ENCODE assay signal across 8 cellular contexts in genomic region chr1:155227261-155228095, GRCh38. TPM values are rescaled to one million over a fixed set of nuclear protein-coding genes. Genes with fewer than 3 reads are reported as not detected.
DNase-seq lines count a peak whose midpoint lies in the region; ATAC-seq and TF ChIP-seq lines count a peak whose summit lies in the region.

No MANE protein-coding gene starts in this region.

- H3K56ac ChIP-seq in H9 (ENCODE audit: insufficient read length, low read depth, low read length): no peak overlapping the region

- H4K91ac ChIP-seq in H9 (ENCODE audit: insufficient read length, low read depth, low read length): no peak overlapping the region

- peak; percentile 94 for ATAC-seq in stimulated activated naive CD8-positive, alpha-beta T cell treated with anti-CD3 and anti-CD28 coated beads, Interleukin-15, amount 100 ng/mL, for 72 hours

- H4K8ac ChIP-seq in H9 (replicated peaks; ENCODE audit: insufficient read length, low read depth, low read length): no peak overlapping the region

- DNase-seq in H9 (peak; percentile 99), M059J (ENCODE audit: low read depth) (peak; percentile 99), fibroblast of the aortic adventitia (ENCODE audit: low read depth) (peak; percentile 99)
- peak; percentile 99 for DNase-seq in activated effector memory CD4-positive, alpha-beta T cell treated with anti-CD3 and anti-CD28 coated beads, Interleukin-2, amount 50 U/mL, for 16 hours
- peak; percentile 98 to 99 for DNase-seq in stimulated activated naive CD8-positive, alpha-beta T cell treated with anti-CD3 and anti-CD28 coated beads, Interleukin-15, amount 100 ng/mL, for 72 hours

- H3T11ph ChIP-seq in H9 (ENCODE audit: low read length): no peak overlapping the region

- H3K4me1 ChIP-seq in ES-I3 (ENCODE audit: insufficient read depth, low read length) (peaks cover 22% of the 10 kb centered on the region), H9 (ENCODE audit: insufficient read depth, low read length) (no peaks in the 10 kb centered on the region; the same call in 1 of the 2 replicates)

- TF ChIP-seq EP300 in neural cell (conservative IDR thresholded peaks at IDR 0.05; ENCODE audit: poor library complexity, severe bottlenecking): peak; percentile 34

- peak overlapping the region; percentile 58 for H3K18ac ChIP-seq in H9 (ENCODE audit: insufficient read length, low read depth, low read length)

- H3K27ac ChIP-seq in H9 (ENCODE audit: insufficient read length, low read depth, low read length) (peak overlapping the region; percentile 2), neural cell (ENCODE audit: low read length) (peak overlapping the region; percentile 97)

- H2BK120ac ChIP-seq in H9 (ENCODE audit: low read depth, low read length, poor library complexity, severe bottlenecking): no peak overlapping the region

- H3K27me3 Mint-ChIP-seq in H9 (ENCODE audit: low read depth): peaks cover 40% of the 10 kb centered on the region
- no peaks in the 10 kb centered on the region for H3K27me3 Mint-ChIP-seq in stimulated activated naive CD8-positive, alpha-beta T cell treated with anti-CD3 and anti-CD28 coated beads, Interleukin-15, amount 100 ng/mL, for 72 hours

- peak overlapping the region; percentile 88 for H3K4me3 Mint-ChIP-seq in H9
- peak overlapping the region; percentile 94 to 99 for H3K4me3 Mint-ChIP-seq in stimulated activated naive CD8-positive, alpha-beta T cell treated with anti-CD3 and anti-CD28 coated beads, Interleukin-15, amount 100 ng/mL, for 72 hours

- H3K27me3 ChIP-seq in H9 (ENCODE audit: insufficient read depth, low read length) (no peaks in the 10 kb centered on the region), neural cell (ENCODE audit: insufficient read depth, low read depth, low read length) (no peaks in the 10 kb centered on the region)

- WGBS in H9 (ENCODE audit: extremely low coverage, insufficient read length, low lambda C conversion rate): no CpG with 5 or more reads among the region's 42 CpGs

- no peaks in the 10 kb centered on the region for H3K79me1 ChIP-seq in H9 (ENCODE audit: insufficient read depth, low read depth, low read length, poor library complexity, severe bottlenecking)

- no peak overlapping the region for H3K4ac ChIP-seq in H9 (ENCODE audit: low read depth, low read length)

- H3K4me2 ChIP-seq in H9 (ENCODE audit: insufficient read depth, insufficient read length, low read length) (peak overlapping the region; percentile 81), neural cell (ENCODE audit: low read length) (peak overlapping the region; percentile 83)

- peaks cover 6% of the 10 kb centered on the region for H3F3A ChIP-seq in neural cell (ENCODE audit: insufficient read depth, low read length, poor library complexity, severe bottlenecking)

- H3K9me3 Mint-ChIP-seq in H9: no peaks in the 10 kb centered on the region; a peak in 1 of 5 replicates
- peaks cover 0 to 5% of the 10 kb centered on the region in 2 donors for H3K9me3 Mint-ChIP-seq in stimulated activated naive CD8-positive, alpha-beta T cell treated with anti-CD3 and anti-CD28 coated beads, Interleukin-15, amount 100 ng/mL, for 72 hours

- peak overlapping the region; percentile 6 for H2BK5ac ChIP-seq in H9 (ENCODE audit: insufficient read length, low read length)

- H2BK15ac ChIP-seq in H9 (ENCODE audit: low read depth, low read length): no peak overlapping the region

- no peaks in the 10 kb centered on the region for H3K79me2 ChIP-seq in H9 (ENCODE audit: insufficient read depth, low read length)
- peaks cover 11% of the 10 kb centered on the region for H3K79me2 ChIP-seq in neural cell (replicated peaks; ENCODE audit: insufficient read depth, low read length)

- no peaks in the 10 kb centered on the region for H3K9me2 ChIP-seq in neural cell (ENCODE audit: insufficient read depth, low read length)

- H3K9me3 ChIP-seq in ES-I3 (ENCODE audit: control insufficient read depth, insufficient read depth, low read length) (no peaks in the 10 kb centered on the region), H9 (ENCODE audit: control insufficient read depth, low read depth, low read length) (no peaks in the 10 kb centered on the region), neural cell (ENCODE audit: low read length) (no peaks in the 10 kb centered on the region)

- no peaks in the 10 kb centered on the region for H4K20me1 ChIP-seq in H9 (ENCODE audit: control insufficient read depth, insufficient read depth, insufficient read length)
- no peaks in the 10 kb centered on the region for H4K20me1 ChIP-seq in neural cell (ENCODE audit: insufficient read depth)

- peaks cover 4% of the 10 kb centered on the region for H3K23me2 ChIP-seq in H9 (ENCODE audit: insufficient read length, low read depth, low read length, poor library complexity, severe bottlenecking)

- no peaks in the 10 kb centered on the region for H3K36me3 ChIP-seq in ES-I3 (ENCODE audit: insufficient read depth, low read length)
- H3K36me3 ChIP-seq in neural cell (ENCODE audit: insufficient read depth, low read length): no peaks in the 10 kb centered on the region

- H3K27ac Mint-ChIP-seq in H9: peak overlapping the region; percentile 97 to 99 (median 98)
- peak overlapping the region; percentile 96 for H3K27ac Mint-ChIP-seq in stimulated activated naive CD8-positive, alpha-beta T cell treated with anti-CD3 and anti-CD28 coated beads, Interleukin-15, amount 100 ng/mL, for 72 hours

- peak; percentile 42 for TF ChIP-seq RAD21 in neural cell (conservative IDR thresholded peaks at IDR 0.05)

- H3K9ac ChIP-seq in ES-I3 (ENCODE audit: low read depth, low read length) (peak overlapping the region; percentile 77), H9 (ENCODE audit: extremely low read depth, insufficient read length, low read length) (peak overlapping the region; percentile 71), neural cell (ENCODE audit: low read length) (peak overlapping the region; percentile 88)

- H2BK20ac ChIP-seq in H9 (ENCODE audit: low read depth, low read length, poor library complexity, severe bottlenecking): no peak overlapping the region

- peak overlapping the region; percentile 86 for H3K14ac ChIP-seq in H9 (ENCODE audit: insufficient read depth, low read length)

- H2AFZ ChIP-seq in H9 (ENCODE audit: low read length) (no peak overlapping the region), neural cell (ENCODE audit: low read depth, low read length) (peak overlapping the region; percentile 95)

- no peak overlapping the region for H3K23ac ChIP-seq in H9 (ENCODE audit: insufficient read length, low read depth, low read length)

- peaks cover 0 to 10% (median 8%) of the 10 kb centered on the region in 3 experiments; a peak in 4 of 7 replicates for H3K36me3 Mint-ChIP-seq in H9 (ENCODE audit: insufficient read depth in 1 of 3, low read depth in 3 of 3)

- TF ChIP-seq CTCF in H9 (conservative IDR thresholded peaks at IDR 0.05) (peak; percentile 29; the same call in 1 of the 3 replicates), fibroblast of the aortic adventitia (IDR thresholded peaks at IDR 0.05; ENCODE audit: insufficient read depth, low read length) (no peak), neural cell (IDR thresholded peaks at IDR 0.05; ENCODE audit: poor library complexity, severe bottlenecking) (peak; percentile 67)

- no peak overlapping the region for H2BK12ac ChIP-seq in H9 (ENCODE audit: insufficient read length, low read depth, low read length)

- H3K4me3 ChIP-seq in fibroblast of the aortic adventitia (ENCODE audit: low read depth, low read length): peak overlapping the region; percentile 90
- peak overlapping the region; percentile 92 for H3K4me3 ChIP-seq in neural cell (ENCODE audit: low read length)

- H2AK5ac ChIP-seq in H9 (ENCODE audit: insufficient read length, low read length): no peak overlapping the region

- TF ChIP-seq POLR2A in Raji (IDR thresholded peaks at IDR 0.05; ENCODE audit: insufficient read depth, low read depth, low read length): peak; percentile 83

- H3K4me1 Mint-ChIP-seq in H9: peaks cover 20 to 24% of the 10 kb centered on the region in 2 experiments
- H3K4me1 Mint-ChIP-seq in stimulated activated naive CD8-positive, alpha-beta T cell treated with anti-CD3 and anti-CD28 coated beads, Interleukin-15, amount 100 ng/mL, for 72 hours: peaks cover 37% of the 10 kb centered on the region

- peak overlapping the region; percentile 17 for H4K5ac ChIP-seq in H9 (ENCODE audit: insufficient read length, low read depth, low read length)

RNA-seq across cellular contexts. Expression of gene MTX1, which starts 19.0 kb away (rescaled TPM):
- total RNA-seq in H9 (2021) (43.6 and 45.0 TPM in 2 replicates), fibroblast of the aortic adventitia (ENCODE audit: low replicate concordance) (13.7 and 26.1 TPM in 2 replicates)
- 92.8 and 95.2 TPM in 2 replicates for total RNA-seq in M059J (2014; rRNA removed; shearing (Covaris generic))
- 48.0 and 55.0 TPM in 2 replicates for polyA plus RNA-seq in neural cell
- 19.6 and 23.1 TPM in 2 replicates for polyA minus RNA-seq in neural cell

RNA-seq across cellular contexts. Expression of gene THBS3, which starts 19.8 kb away (rescaled TPM):
- total RNA-seq in H9 (2021) (5.0 and 5.9 TPM in 2 replicates), fibroblast of the aortic adventitia (ENCODE audit: low replicate concordance) (29.3 and 41.1 TPM in 2 replicates)
- 10.0 and 12.7 TPM in 2 replicates for total RNA-seq in M059J (2014; rRNA removed; shearing (Covaris generic))
- polyA plus RNA-seq in neural cell: 99.6 and 126 TPM in 2 replicates
- polyA minus RNA-seq in neural cell: 55.0 and 58.9 TPM in 2 replicates

RNA-seq across cellular contexts. Expression of gene ENTREP3, which starts 27.8 kb away (rescaled TPM):
- total RNA-seq in H9 (2021) (40.8 and 41.0 TPM in 2 replicates), fibroblast of the aortic adventitia (ENCODE audit: low replicate concordance) (9.0 and 9.3 TPM in 2 replicates)
- 5.9 and 8.1 TPM in 2 replicates for total RNA-seq in M059J (2014; rRNA removed; shearing (Covaris generic))
- polyA plus RNA-seq in neural cell: 9.8 and 11.1 TPM in 2 replicates
- 8.0 and 8.6 TPM in 2 replicates for polyA minus RNA-seq in neural cell

RNA-seq across cellular contexts. Expression of gene SCAMP3, which starts 34.7 kb away (rescaled TPM):
- total RNA-seq in H9 (2021) (52.5 and 54.0 TPM in 2 replicates), fibroblast of the aortic adventitia (ENCODE audit: low replicate concordance) (12.5 and 47.6 TPM in 2 replicates)
- total RNA-seq in M059J (2014; rRNA removed; shearing (Covaris generic)): 125 and 133 TPM in 2 replicates
- polyA plus RNA-seq in neural cell: 34.6 and 50.0 TPM in 2 replicates
- polyA minus RNA-seq in neural cell: 26.3 and 29.4 TPM in 2 replicates

RNA-seq across cellular contexts. Expression of gene CLK2, which starts 45.8 kb away (rescaled TPM):
- 77.5 and 81.5 TPM in 2 replicates for total RNA-seq in H9 (2021)
- total RNA-seq in M059J (2014; rRNA removed; shearing (Covaris generic)): 15.1 and 15.8 TPM in 2 replicates
- 29.7 and 53.7 TPM in 2 replicates for total RNA-seq in fibroblast of the aortic adventitia (ENCODE audit: low replicate concordance)
- polyA plus RNA-seq in neural cell: 44.4 and 57.7 TPM in 2 replicates
- polyA minus RNA-seq in neural cell: 35.1 and 39.0 TPM in 2 replicates

Comparison
In these comparisons a context has a peak if more than half of its experiments do, and no peak if none do; other contexts are left out.
1. Peak in every context shown above with its lines: DNase-seq, ATAC-seq, H3K4me3 ChIP-seq and H3K27ac ChIP-seq.